In genomic region chr16:67445441-67445912, GRCh38 we compare ENCODE assay signal across 13 cellular contexts. TPM values are rescaled to one million over a fixed set of nuclear protein-coding genes. Genes with fewer than 3 reads are reported as not detected.
DNase-seq lines count a peak whose midpoint lies in the region; ATAC-seq and TF ChIP-seq lines count a peak whose summit lies in the region.
"Had no signal": no experiment of that assay in that cellular context is flagged by ENCODE, and none has a peak within 500 bp of the region (broad histone marks: within the 10 kb centered on the region; RNA-seq: fewer than 3 reads in every experiment).

No MANE protein-coding gene starts in this region.

- H3K27ac ChIP-seq in adrenal gland = peak overlapping the region in 4 of 5 donors; percentile 32 to 82 (median 74)
- H3K27ac ChIP-seq in left ventricle myocardium inferior (replicated peaks) = peak overlapping the region; percentile 76
- H3K27ac ChIP-seq in sigmoid colon = peak overlapping the region in 3 of 4 donors; percentile 50 to 79 (median 78)
- no peak overlapping the region for H3K27ac ChIP-seq in naive thymus-derived CD4-positive, alpha-beta T cell (ENCODE audit: low read depth, low read length)

- H3K4me1 ChIP-seq in adrenal gland (replicated peaks in 1 of 2) = peaks cover 77 to 86% of the 10 kb centered on the region in 2 donors
- peaks cover 100% of the 10 kb centered on the region for H3K4me1 ChIP-seq in left ventricle myocardium inferior
- H3K4me1 ChIP-seq in sigmoid colon = peaks cover 0 to 89% (median 76%) of the 10 kb centered on the region in 4 donors
- H3K4me1 ChIP-seq in naive thymus-derived CD4-positive, alpha-beta T cell (ENCODE audit: control insufficient read depth in 2 of 2, insufficient read depth in 2 of 2, low read length in 2 of 2) = no peaks in the 10 kb centered on the region

- H3K9me3 ChIP-seq in adrenal gland (replicated peaks in 1 of 3) = no peaks in the 10 kb centered on the region
- no peaks in the 10 kb centered on the region for H3K9me3 ChIP-seq in left ventricle myocardium inferior (replicated peaks)
- H3K9me3 ChIP-seq in sigmoid colon = no peaks in the 10 kb centered on the region
- no peaks in the 10 kb centered on the region for H3K9me3 ChIP-seq in naive thymus-derived CD4-positive, alpha-beta T cell (ENCODE audit: control insufficient read depth in 2 of 3, low read length in 3 of 3)

- CTCF ChIA-PET in naive thymus-derived CD4-positive, alpha-beta T cell (lab: Charles Lee) = no interaction called here

- no peak overlapping the region for H3K4me3 Mint-ChIP-seq in naive thymus-derived CD4-positive, alpha-beta T cell
- H3K4me3 Mint-ChIP-seq: naive thymus-derived CD8-positive, alpha-beta T cell had no signal

- no peak overlapping the region for H3K27ac Mint-ChIP-seq in naive thymus-derived CD4-positive, alpha-beta T cell

- no peak for TF ChIP-seq EP300 in sigmoid colon (IDR thresholded peaks at IDR 0.05)

- DNase-seq in HFF-Myc (ENCODE audit: extremely low read depth, low read depth) = no peak
- DNase-seq in adrenal gland = peak; percentile 59 to 89 (median 83)
- peak; percentile 74 for DNase-seq in left ventricle myocardium inferior
- no peak for DNase-seq in sigmoid colon
- no peak for DNase-seq in T-helper 2 cell
- no peak for DNase-seq in naive thymus-derived CD4-positive, alpha-beta T cell
- DNase-seq: amniotic stem cell; effector CD4-positive, alpha-beta T cell; naive thymus-derived CD8-positive, alpha-beta T cell; NCI-H2171 treated with DMSO at 0.1 percent for 48 hours had no signal

- peaks cover 0 to 6% (median 0%) of the 10 kb centered on the region in 7 donors for H3K4me1 Mint-ChIP-seq in naive thymus-derived CD4-positive, alpha-beta T cell

- TF ChIP-seq POLR2A in adrenal gland (IDR thresholded peaks at IDR 0.05) (no peak), sigmoid colon (IDR thresholded peaks at IDR 0.05) (no peak)

- H3K27me3 ChIP-seq in adrenal gland = no peaks in the 10 kb centered on the region
- no peaks in the 10 kb centered on the region for H3K27me3 ChIP-seq in left ventricle myocardium inferior (ENCODE audit: low read depth)
- no peaks in the 10 kb centered on the region for H3K27me3 ChIP-seq in sigmoid colon
- no peaks in the 10 kb centered on the region for H3K27me3 ChIP-seq in naive thymus-derived CD4-positive, alpha-beta T cell (ENCODE audit: control insufficient read depth in 2 of 2, insufficient read depth in 2 of 2, low read length in 2 of 2)

- H3K27me3 Mint-ChIP-seq in naive thymus-derived CD4-positive, alpha-beta T cell = no peaks in the 10 kb centered on the region
- H3K27me3 Mint-ChIP-seq: naive thymus-derived CD8-positive, alpha-beta T cell had no signal

- intact Hi-C loops in adrenal gland (cut with DNase I) = no loop called here
- intact Hi-C loops in left ventricle myocardium inferior (cut with micrococcal nuclease) = no loop called here
- intact Hi-C loops in sigmoid colon (cut with DNase I) = no loop called here
- intact Hi-C loops in naive thymus-derived CD4-positive, alpha-beta T cell (cut with micrococcal nuclease) = no loop called here

- H3K4me3 ChIP-seq in HFF-Myc (replicated peaks; ENCODE audit: low read depth, low read length) (no peak overlapping the region), adrenal gland (no peak overlapping the region), left ventricle myocardium inferior (no peak overlapping the region), sigmoid colon (no peak overlapping the region)
- no peak overlapping the region for H3K4me3 ChIP-seq in naive thymus-derived CD4-positive, alpha-beta T cell (ENCODE audit: low read length)

- POLR2A ChIA-PET in naive thymus-derived CD4-positive, alpha-beta T cell (lab: Charles Lee) = no interaction called here

- H3K9me3 Mint-ChIP-seq in naive thymus-derived CD4-positive, alpha-beta T cell = no peaks in the 10 kb centered on the region
- H3K9me3 Mint-ChIP-seq: naive thymus-derived CD8-positive, alpha-beta T cell had no signal

- TF ChIP-seq CTCF in HFF-Myc (IDR thresholded peaks at IDR 0.05; ENCODE audit: low read depth, low read length, missing control alignments) (peak; percentile 7), adrenal gland (IDR thresholded peaks at IDR 0.05) (peak in 4 of 6 experiments; percentile 7 to 35 (median 20)), left ventricle myocardium inferior (IDR thresholded peaks at IDR 0.05; ENCODE audit: borderline replicate concordance) (no peak), sigmoid colon (IDR thresholded peaks at IDR 0.05) (no peak)

- H3K36me3 ChIP-seq in adrenal gland (replicated peaks in 1 of 2) (peaks cover 0 to 15% of the 10 kb centered on the region in 2 donors), left ventricle myocardium inferior (peaks cover 6% of the 10 kb centered on the region), sigmoid colon (peaks cover 0 to 29% (median 8%) of the 10 kb centered on the region in 4 donors)
- H3K36me3 ChIP-seq in naive thymus-derived CD4-positive, alpha-beta T cell (ENCODE audit: control insufficient read depth in 2 of 3, insufficient read depth in 3 of 3, low read length in 3 of 3) = peaks cover 0 to 88% (median 0%) of the 10 kb centered on the region in 3 experiments

- ATAC-seq in HG03039 (IDR thresholded peaks at IDR 0.05; ENCODE audit: unreplicated experiment) = no peak
- no peak for ATAC-seq in naive thymus-derived CD4-positive, alpha-beta T cell
- ATAC-seq in GM18870 (IDR thresholded peaks at IDR 0.05; ENCODE audit: unreplicated experiment) = no peak
- ATAC-seq: HCT116; naive thymus-derived CD8-positive, alpha-beta T cell had no signal

- peaks cover 0 to 20% (median 7%) of the 10 kb centered on the region in 5 donors for H3K36me3 Mint-ChIP-seq in naive thymus-derived CD4-positive, alpha-beta T cell

- 19 to 48% (median 20%) methylated on average over 3 of the region's 3 CpGs; no CpG with 5 or more reads in 1 of the 4 donors for WGBS in adrenal gland, 4 donors
- WGBS in sigmoid colon, 2 donors = 81 to 90% methylated on average over 3 of the region's 3 CpGs

RNA-seq across cellular contexts. Expression of gene HSD11B2, which starts 14.6 kb away (rescaled TPM):
- total RNA-seq in adrenal gland (10 to 100 TPM in 2 of 8 donors, 1 to 10 TPM in 5, under 1 TPM in 1; 0.69 to 12.3 (median 5.2) TPM), left ventricle myocardium inferior (0.99 TPM), sigmoid colon (1 to 10 TPM in 2 of 4 donors, under 1 TPM in 1, not detected in 1; 0.14 to 3.9 (median 1.4) TPM)
- polyA plus RNA-seq in adrenal gland (1 to 10 TPM; 1.8 to 3.7 (median 3.5) TPM), sigmoid colon (100 to 1,000 TPM in 1 of 3 donors, 10 to 100 TPM in 2; 88.3 to 353 (median 90.4) TPM)
- total RNA-seq in naive thymus-derived CD4-positive, alpha-beta T cell = under 1 TPM in 1 of 5 experiments, not detected in 4; 0.17 TPM
- polyA plus RNA-seq in naive thymus-derived CD4-positive, alpha-beta T cell = not detected
- total RNA-seq: naive thymus-derived CD8-positive, alpha-beta T cell had no signal
- polyA plus RNA-seq: naive thymus-derived CD8-positive, alpha-beta T cell had no signal

RNA-seq across cellular contexts. Expression of gene ZDHHC1, which starts 29.2 kb away (rescaled TPM):
- total RNA-seq in adrenal gland = 10 to 100 TPM in 7 of 8 donors, 1 to 10 TPM in 1; 4.2 to 30.0 (median 15.0) TPM
- 1 to 10 TPM; 1.3 to 8.5 (median 7.9) TPM for polyA plus RNA-seq in adrenal gland
- 2.9 TPM for total RNA-seq in left ventricle myocardium inferior
- 10 to 100 TPM; 12.7 to 18.3 (median 16.1) TPM for total RNA-seq in sigmoid colon
- polyA plus RNA-seq in sigmoid colon = 1 to 10 TPM; 4.2 to 6.6 (median 4.4) TPM
- total RNA-seq in naive thymus-derived CD4-positive, alpha-beta T cell = 1 to 10 TPM in 1 of 5 experiments, under 1 TPM in 2, not detected in 2; 0.34 to 3.6 (median 0.48) TPM
- not detected for polyA plus RNA-seq in naive thymus-derived CD4-positive, alpha-beta T cell

RNA-seq across cellular contexts. Expression of gene ATP6V0D1, which starts 35.5 kb away (rescaled TPM):
- 100 to 1,000 TPM; 114 to 244 (median 168) TPM for total RNA-seq in adrenal gland
- polyA plus RNA-seq in adrenal gland = 100 to 1,000 TPM in 1 of 3 donors, 10 to 100 TPM in 2; 24.1 to 186 (median 31.9) TPM
- 65.8 TPM for total RNA-seq in left ventricle myocardium inferior
- 100 to 1,000 TPM in 2 of 4 donors, 10 to 100 TPM in 2; 70.3 to 112 (median 93.6) TPM for total RNA-seq in sigmoid colon
- polyA plus RNA-seq in sigmoid colon = 100 to 1,000 TPM; 214 to 287 (median 231) TPM
- 100 to 1,000 TPM in 1 of 5 experiments, 10 to 100 TPM in 4; 35.8 to 104 (median 54.7) TPM for total RNA-seq in naive thymus-derived CD4-positive, alpha-beta T cell
- 100 to 1,000 TPM in 1 of 2 donors, 10 to 100 TPM in 1; 61.5 to 102 TPM for polyA plus RNA-seq in naive thymus-derived CD4-positive, alpha-beta T cell

RNA-seq across cellular contexts. Expression of gene AGRP, which starts 37.9 kb away (rescaled TPM):
- 10 to 100 TPM in 3 of 8 donors, 1 to 10 TPM in 5; 3.1 to 23.1 (median 8.0) TPM for total RNA-seq in adrenal gland
- 10 to 100 TPM in 2 of 3 donors, 1 to 10 TPM in 1; 2.9 to 56.7 (median 52.0) TPM for polyA plus RNA-seq in adrenal gland
- total RNA-seq in left ventricle myocardium inferior = not detected
- total RNA-seq in sigmoid colon = not detected
- not detected for polyA plus RNA-seq in sigmoid colon
- not detected for total RNA-seq in naive thymus-derived CD4-positive, alpha-beta T cell
- polyA plus RNA-seq in naive thymus-derived CD4-positive, alpha-beta T cell = not detected
- total RNA-seq: naive thymus-derived CD8-positive, alpha-beta T cell had no signal
- polyA plus RNA-seq: naive thymus-derived CD8-positive, alpha-beta T cell had no signal

RNA-seq across cellular contexts. Expression of gene TPPP3, which starts 52.2 kb away (rescaled TPM):
- total RNA-seq in adrenal gland = 10 to 100 TPM in 1 of 8 donors, 1 to 10 TPM in 6, not detected in 1; 1.1 to 12.8 (median 4.3) TPM
- polyA plus RNA-seq in adrenal gland = 10 to 100 TPM in 2 of 3 donors, 1 to 10 TPM in 1; 9.4 to 22.7 (median 16.6) TPM
- 15.5 TPM for total RNA-seq in left ventricle myocardium inferior
- 10 to 100 TPM in 3 of 4 donors, 1 to 10 TPM in 1; 8.1 to 27.4 (median 16.9) TPM for total RNA-seq in sigmoid colon
- 10 to 100 TPM in 1 of 3 donors, 1 to 10 TPM in 2; 2.4 to 13.6 (median 8.6) TPM for polyA plus RNA-seq in sigmoid colon
- total RNA-seq in naive thymus-derived CD4-positive, alpha-beta T cell = 10 to 100 TPM in 1 of 5 experiments, under 1 TPM in 1, not detected in 3; 0.37 to 18.7 TPM
- polyA plus RNA-seq in naive thymus-derived CD4-positive, alpha-beta T cell = under 1 TPM in 1 of 2 donors, not detected in 1; 0.19 TPM
- total RNA-seq: naive thymus-derived CD8-positive, alpha-beta T cell had no signal
- polyA plus RNA-seq: naive thymus-derived CD8-positive, alpha-beta T cell had no signal

Comparison
In these comparisons a context has a peak if more than half of its experiments do, and no peak if none do; other contexts are left out.
1. DNase-seq: peak in adrenal gland (7 of 7) and left ventricle myocardium inferior (single experiment); none in HFF-Myc (single experiment), sigmoid colon (single experiment), T-helper 2 cell (0 of 5) and naive thymus-derived CD4-positive, alpha-beta T cell (0 of 9).
2. CTCF ChIP-seq: peak in HFF-Myc (single experiment) and adrenal gland (4 of 6); none in left ventricle myocardium inferior (single experiment) and sigmoid colon (0 of 4).